6 cellular contexts compared by ENCODE assay signal in genomic region chr12:11535127-11535526, GRCh38.
"Had no signal": no experiment of that assay in that cellular context is flagged by ENCODE, and none has a peak within 500 bp of the region (broad histone marks: within the 10 kb centered on the region; RNA-seq: fewer than 3 reads in every experiment).

No MANE protein-coding gene starts in this region.

- FAIRE-seq: G401.6, GM12891, GM12892, GM18507 had no signal

- DNase-seq: GDM1, GF-D8 had no signal
